23 cellular contexts compared by ENCODE assay signal in genomic region chr2:18357537-18357936, GRCh38.
A peak's percentile ranks its signal among the peaks of the same experiment; 100 is the strongest.
DNase-seq lines count a peak whose midpoint lies in the region; ATAC-seq, FAIRE-seq and TF ChIP-seq lines count a peak whose summit lies in the region.
"Had no signal": no experiment of that assay in that cellular context is flagged by ENCODE, and none has a peak within 500 bp of the region (broad histone marks: within the 10 kb centered on the region; RNA-seq: fewer than 3 reads in every experiment).

No MANE protein-coding gene starts in this region.

- no peak overlapping the region for H2AK5ac ChIP-seq in mesendoderm (ENCODE audit: low read length)

- H2BK5ac ChIP-seq in mesendoderm (ENCODE audit: low read length), result no peak overlapping the region

- H3K4me1 Mint-ChIP-seq in astrocyte (ENCODE audit: low read depth, unreplicated experiment), result peaks cover 23% of the 10 kb centered on the region
- H3K4me1 Mint-ChIP-seq: CD14-positive monocyte; CD4-positive, alpha-beta memory T cell; CD4-positive, CD25-positive, alpha-beta regulatory T cell had no signal

- H3K23ac ChIP-seq in mesendoderm (ENCODE audit: low read length), result no peak overlapping the region

- H4K5ac ChIP-seq in mesendoderm (ENCODE audit: low read length), result no peak overlapping the region

- no peaks in the 10 kb centered on the region for H3K9me3 Mint-ChIP-seq in astrocyte (ENCODE audit: unreplicated experiment)
- H3K9me3 Mint-ChIP-seq: CD4-positive, alpha-beta memory T cell; CD4-positive, CD25-positive, alpha-beta regulatory T cell had no signal

- H3K4me1 ChIP-seq in SJSA1 (replicated peaks), result peaks cover 26% of the 10 kb centered on the region
- peaks cover 11% of the 10 kb centered on the region for H3K4me1 ChIP-seq in astrocyte (ENCODE audit: insufficient read depth, low read length)
- no peaks in the 10 kb centered on the region for H3K4me1 ChIP-seq in pancreas
- no peaks in the 10 kb centered on the region for H3K4me1 ChIP-seq in mesendoderm (ENCODE audit: control insufficient read depth, low read depth, low read length)
- H3K4me1 ChIP-seq in spleen, result no peaks in the 10 kb centered on the region
- H3K4me1 ChIP-seq: BE2C, BLaER1 had no signal

- peak overlapping the region; percentile 28; the same call in 1 of the 2 replicates for H3K27ac ChIP-seq in SJSA1
- no peak overlapping the region for H3K27ac ChIP-seq in astrocyte (ENCODE audit: low read depth, low read length)
- H3K27ac ChIP-seq in pancreas, result peak overlapping the region in 2 of 4 donors; percentile 25 to 26
- H3K27ac ChIP-seq in mesendoderm (ENCODE audit: low read depth, low read length), result no peak overlapping the region
- H3K27ac ChIP-seq in spleen, result no peak overlapping the region
- H3K27ac ChIP-seq: BLaER1 had no signal

- H3K79me2 ChIP-seq in astrocyte (ENCODE audit: insufficient read depth, low read length) (no peaks in the 10 kb centered on the region), mesendoderm (ENCODE audit: control insufficient read depth, insufficient read depth, low read length) (no peaks in the 10 kb centered on the region)

- H3K9ac ChIP-seq in astrocyte (ENCODE audit: low read length) (no peak overlapping the region), mesendoderm (ENCODE audit: low read length) (no peak overlapping the region)
- H3K9ac ChIP-seq: BLaER1 had no signal

- H3K4ac ChIP-seq in mesendoderm (ENCODE audit: low read depth, low read length), result no peak overlapping the region

- peak overlapping the region; percentile 75 for H3K27ac Mint-ChIP-seq in astrocyte (ENCODE audit: unreplicated experiment)
- H3K27ac Mint-ChIP-seq: CD14-positive monocyte; CD4-positive, alpha-beta memory T cell; CD4-positive, CD25-positive, alpha-beta regulatory T cell had no signal

- no peak overlapping the region for H2AFZ ChIP-seq in astrocyte (ENCODE audit: low read depth, low read length)

- no peaks in the 10 kb centered on the region for H3K36me3 ChIP-seq in SJSA1
- H3K36me3 ChIP-seq in astrocyte (ENCODE audit: insufficient read depth, low read length), result no peaks in the 10 kb centered on the region
- no peaks in the 10 kb centered on the region for H3K36me3 ChIP-seq in pancreas
- H3K36me3 ChIP-seq in mesendoderm (ENCODE audit: control insufficient read depth, insufficient read depth, low read length), result no peaks in the 10 kb centered on the region
- H3K36me3 ChIP-seq in spleen, result no peaks in the 10 kb centered on the region
- H3K36me3 ChIP-seq: BE2C, BLaER1 had no signal

- no peak overlapping the region for H3K18ac ChIP-seq in mesendoderm (ENCODE audit: low read length)

- H3K79me1 ChIP-seq in mesendoderm (ENCODE audit: low read length), result no peaks in the 10 kb centered on the region

- H3K36me3 Mint-ChIP-seq in astrocyte (ENCODE audit: low read depth, unreplicated experiment), result no peaks in the 10 kb centered on the region
- H3K36me3 Mint-ChIP-seq: CD14-positive monocyte; CD4-positive, alpha-beta memory T cell; CD4-positive, CD25-positive, alpha-beta regulatory T cell had no signal

- H4K8ac ChIP-seq in mesendoderm (ENCODE audit: low read depth, low read length), result no peak overlapping the region

- H2BK15ac ChIP-seq in mesendoderm (replicated peaks; ENCODE audit: low read depth), result no peak overlapping the region

- no peak for FAIRE-seq in astrocyte (lab: Jason Lieb, UNC)
- FAIRE-seq in pancreas (lab: Jason Lieb, UNC), result no peak
- FAIRE-seq: A204.1, D721Med, G401.6, GM12891, GM19239 had no signal

- H3K4me3 Mint-ChIP-seq in astrocyte (ENCODE audit: unreplicated experiment), result no peak overlapping the region
- H3K4me3 Mint-ChIP-seq: CD14-positive monocyte; CD4-positive, alpha-beta memory T cell; CD4-positive, CD25-positive, alpha-beta regulatory T cell had no signal

- no peak overlapping the region for H2BK120ac ChIP-seq in mesendoderm (ENCODE audit: low read depth, low read length)

- no peak for TF ChIP-seq POLR2A in spleen (IDR thresholded peaks at IDR 0.05)

- H3K4me2 ChIP-seq in astrocyte (ENCODE audit: low read length), result no peak overlapping the region
- no peak overlapping the region for H3K4me2 ChIP-seq in mesendoderm (ENCODE audit: low read length)
- H3K4me2 ChIP-seq: BLaER1 had no signal

- no peak overlapping the region for H3K56ac ChIP-seq in mesendoderm (ENCODE audit: low read length)

- no peaks in the 10 kb centered on the region for H4K20me1 ChIP-seq in astrocyte (ENCODE audit: insufficient read depth, low read length)
- H4K20me1 ChIP-seq: BLaER1 had no signal

- TF ChIP-seq CTCF in astrocyte (IDR thresholded peaks at IDR 0.05; ENCODE audit: insufficient read depth, low read depth, low read length), result no peak
- TF ChIP-seq CTCF in pancreas (IDR thresholded peaks at IDR 0.05), result no peak
- TF ChIP-seq CTCF in spleen (IDR thresholded peaks at IDR 0.05 in 8 of 11, conservative IDR thresholded peaks at IDR 0.05 in 3 of 11), result no peak

- WGBS in pancreas, 2 donors, result 7 to 12% methylated on average over 2 of the region's 2 CpGs
- WGBS in mesendoderm (ENCODE audit: extremely low coverage, insufficient coverage, low lambda C conversion rate), result no CpG with 5 or more reads among the region's 2 CpGs
- WGBS in spleen, 5 donors, result 69 to 85% (median 78%) methylated on average over 2 of the region's 2 CpGs

- no peaks in the 10 kb centered on the region for H3K27me3 ChIP-seq in SJSA1 (replicated peaks)
- no peaks in the 10 kb centered on the region for H3K27me3 ChIP-seq in astrocyte (ENCODE audit: insufficient read depth, low read length)
- H3K27me3 ChIP-seq in pancreas, result no peaks in the 10 kb centered on the region
- H3K27me3 ChIP-seq in mesendoderm (ENCODE audit: insufficient read depth, low read length, poor library complexity), result no peaks in the 10 kb centered on the region
- no peaks in the 10 kb centered on the region for H3K27me3 ChIP-seq in spleen (replicated peaks in 1 of 7)
- H3K27me3 ChIP-seq: BE2C, BLaER1 had no signal

- intact Hi-C loops in pancreas (cut with DNase I) (no loop called here), spleen (cut with DNase I; ENCODE audit: low total_unique reads) (no loop called here)

- H3K27me3 Mint-ChIP-seq in astrocyte (ENCODE audit: low read depth, unreplicated experiment), result no peaks in the 10 kb centered on the region
- H3K27me3 Mint-ChIP-seq: CD4-positive, CD25-positive, alpha-beta regulatory T cell had no signal

- H3K9me3 ChIP-seq in SJSA1 (replicated peaks), result no peaks in the 10 kb centered on the region
- no peaks in the 10 kb centered on the region for H3K9me3 ChIP-seq in astrocyte (ENCODE audit: insufficient read depth, low read depth, low read length)
- H3K9me3 ChIP-seq in pancreas, result no peaks in the 10 kb centered on the region
- H3K9me3 ChIP-seq in spleen, result no peaks in the 10 kb centered on the region
- H3K9me3 ChIP-seq: BE2C, BLaER1, Caco-2 had no signal

- DNase-seq in SJSA1 (ENCODE audit: low read depth in 1 of 2, low spot score in 2 of 2) (no peak), astrocyte (ENCODE audit: low read depth) (no peak), pancreas (no peak), mesendoderm (no peak), spleen (no peak), NCI-H510A (lab: John Stamatoyannopoulos, UW) (no peak)
- DNase-seq: 8988T; ACHN; BE2C; C1 segment of cervical spinal cord; Caco-2; Calu3; CD4-positive, alpha-beta memory T cell; CD4-positive, CD25-positive, alpha-beta regulatory T cell; DMS79 treated with DMSO at 0.1 percent for 48 hours; GF-D8 had no signal

- ATAC-seq in pancreas, result peak in 3 of 4 donors; percentile 63 to 77 (median 63)

- no peak overlapping the region for H3K4me3 ChIP-seq in SJSA1
- H3K4me3 ChIP-seq in astrocyte (ENCODE audit: insufficient read depth, low read depth, low read length), result no peak overlapping the region
- H3K4me3 ChIP-seq in pancreas, result no peak overlapping the region
- H3K4me3 ChIP-seq in mesendoderm (ENCODE audit: low read length), result no peak overlapping the region
- no peak overlapping the region for H3K4me3 ChIP-seq in spleen
- H3K4me3 ChIP-seq: BLaER1 had no signal
